22 cellular contexts compared by ENCODE assay signal in the genomic region with DNA sequence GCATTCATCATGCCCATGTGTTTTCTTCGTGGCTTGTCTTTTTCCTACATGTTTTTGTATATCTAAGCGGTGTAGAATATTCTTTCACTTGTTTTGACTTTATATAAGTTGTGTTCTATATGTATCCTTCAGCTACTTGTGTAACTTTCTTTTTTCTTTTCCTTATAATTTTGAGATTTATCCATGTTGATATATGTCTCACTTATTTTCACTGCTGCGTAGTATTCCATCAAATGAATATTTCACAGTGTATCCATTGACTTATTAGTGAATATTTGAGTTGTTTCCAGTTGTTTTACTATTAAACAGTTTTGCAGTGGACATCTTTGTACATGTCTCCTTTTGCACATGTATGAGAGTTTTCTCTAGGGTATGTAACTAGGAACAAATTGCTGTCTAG.
"Had no signal": no experiment of that assay in that cellular context is flagged by ENCODE, and none has a peak within 500 bp of the region (broad histone marks: within the 10 kb centered on the region; RNA-seq: fewer than 3 reads in every experiment).

No MANE protein-coding gene starts in this region.

- ATAC-seq: activated naive CD4-positive, alpha-beta T cell treated with anti-CD3 and anti-CD28 coated beads, Interleukin-2, amount 50 U/mL, for 72 hours had no signal

- H3K4me1 Mint-ChIP-seq: activated B cell treated with CpG ODN at 0.5 μM for 24 hours had no signal

- DNase-seq: activated B cell treated with CpG ODN at 0.5 μM for 24 hours; activated CD4-positive, alpha-beta T cell treated with anti-CD3 and anti-CD28 coated beads for 1 hour; activated CD4-positive, alpha-beta T cell treated with anti-CD3 and anti-CD28 coated beads, Interleukin-2, amount 10 ng/mL, durations not matched to agents 24 days and 14 days; activated CD4-positive, alpha-beta T cell treated with anti-CD3 and anti-CD28 coated beads, Interleukin-2, amount 50 U/mL, for 48 hours; activated effector memory CD4-positive, alpha-beta T cell treated with Interleukin-2 at 50 U/mL for 16 hours; activated naive CD4-positive, alpha-beta T cell treated with Interleukin-2 at 50 U/mL for 16 hours; activated T-cell treated with anti-CD3 and anti-CD28 coated beads for 4 hours; activated T-cell treated with anti-CD3 and anti-CD28 coated beads, Interleukin-2, amount 50 U/mL, for 48 hours; cerebellar nuclear complex; Karpas-422; MM.1S; NCI-H1105; NCI-H1436 treated with DMSO at 0.1 percent for 48 hours; NCI-H187; NCI-H2081; NCI-H510A treated with DMSO at 0.1 percent for 48 hours; PC-9; SHP77 treated with DMSO at 0.1 percent for 48 hours; T1000 had no signal

- H3K4me3 Mint-ChIP-seq: activated B cell treated with CpG ODN at 0.5 μM for 24 hours; activated CD4-positive, alpha-beta T cell treated with anti-CD3 and anti-CD28 coated beads, Interleukin-2, amount 10 ng/mL, durations not matched to agents 24 days and 14 days; T-helper 1 cell treated with Interleukin-12 subunit alpha and Interleukin-12 subunit beta and Interleukin-4 antibody, amounts not matched to agents 30 μg/mL and 1 μg/mL, for 36 hours had no signal

- H3K27ac Mint-ChIP-seq: activated B cell treated with CpG ODN at 0.5 μM for 24 hours; activated CD4-positive, alpha-beta T cell treated with anti-CD3 and anti-CD28 coated beads, Interleukin-2, amount 10 ng/mL, durations not matched to agents 24 days and 14 days; activated naive CD4-positive, alpha-beta T cell treated with anti-CD3 and anti-CD28 coated beads, Interleukin-2, amount 50 U/mL, for 72 hours; T-helper 1 cell treated with Interleukin-12 subunit alpha and Interleukin-12 subunit beta and Interleukin-4 antibody, amounts not matched to agents 30 μg/mL and 1 μg/mL, for 36 hours had no signal

- H3K4me2 ChIP-seq: PC-9 had no signal

- FAIRE-seq: colon had no signal

- H3K4me3 ChIP-seq: PC-9 had no signal

- H3K27ac ChIP-seq: PC-9 had no signal

- H3K27me3 Mint-ChIP-seq: activated B cell treated with CpG ODN at 0.5 μM for 24 hours; activated CD4-positive, alpha-beta T cell treated with anti-CD3 and anti-CD28 coated beads, Interleukin-2, amount 10 ng/mL, durations not matched to agents 24 days and 14 days had no signal
